In the genomic region with DNA sequence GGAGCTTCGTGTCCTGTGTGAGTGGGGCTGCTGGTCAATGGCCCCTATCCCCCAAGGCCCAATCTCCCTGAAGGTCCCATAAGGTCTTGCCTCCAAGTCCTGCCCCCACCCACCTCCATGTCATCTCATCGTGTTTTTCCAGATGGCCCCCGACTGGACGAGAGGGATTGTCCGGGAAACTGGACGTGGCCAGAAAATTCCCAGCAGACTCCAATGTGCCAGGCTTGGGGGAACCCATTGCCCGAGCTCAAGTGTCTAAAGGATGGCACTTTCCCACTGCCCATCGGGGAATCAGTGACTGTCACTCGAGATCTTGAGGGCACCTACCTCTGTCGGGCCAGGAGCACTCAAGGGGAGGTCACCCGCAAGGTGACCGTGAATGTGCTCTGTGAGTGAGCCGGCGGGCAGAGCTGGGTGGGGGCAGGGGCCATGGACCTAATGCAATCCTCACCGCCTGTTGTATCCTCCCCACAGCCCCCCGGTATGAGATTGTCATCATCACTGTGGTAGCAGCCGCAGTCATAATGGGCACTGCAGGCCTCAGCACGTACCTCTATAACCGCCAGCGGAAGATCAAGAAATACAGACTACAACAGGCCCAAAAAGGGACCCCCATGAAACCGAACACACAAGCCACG, we compare ENCODE assay signal across 17 cellular contexts. TPM values are rescaled to one million over a fixed set of nuclear protein-coding genes. Genes with fewer than 3 reads are reported as not detected.
"Had no signal": no experiment of that assay in that cellular context is flagged by ENCODE, and none has a peak within 500 bp of the region (broad histone marks: within the 10 kb centered on the region; RNA-seq: fewer than 3 reads in every experiment).

No MANE protein-coding gene starts in this region.

- H2AFZ ChIP-seq: neural progenitor cell, parathyroid adenoma had no signal

- H3K4me2 ChIP-seq: neural progenitor cell had no signal

- FAIRE-seq: keratinocyte had no signal

- H3K36me3 Mint-ChIP-seq: brain, neural progenitor cell had no signal

- H3K36me3 ChIP-seq: neural progenitor cell had no signal

- H3K4me3 ChIP-seq: left ventricle myocardium inferior, neural progenitor cell, vagina had no signal

- H3K9ac ChIP-seq: neural progenitor cell, parathyroid adenoma had no signal

- H3K9me3 ChIP-seq: left ventricle myocardium inferior, vagina had no signal

- H3K4me3 Mint-ChIP-seq: activated naive CD8-positive, alpha-beta T cell; endodermal cell had no signal

- H3K27ac Mint-ChIP-seq: activated naive CD8-positive, alpha-beta T cell; endodermal cell; neural progenitor cell had no signal

- DNase-seq: activated CD4-positive, alpha-beta T cell treated with anti-CD3 and anti-CD28 coated beads, Interleukin-2, amount 50 U/mL, for 4 hours; activated effector memory CD4-positive, alpha-beta T cell treated with anti-CD3 and anti-CD28 coated beads, Interleukin-2, amount 50 U/mL, for 16 hours; activated T-cell treated with anti-CD3 and anti-CD28 coated beads, Interleukin-2, amount 50 U/mL, for 1 hour; amygdala; dermis blood vessel endothelial cell; endodermal cell; erythroblast; left ventricle myocardium inferior; stimulated activated CD4-positive, alpha-beta T cell treated with anti-CD3 and anti-CD28 coated beads, Interleukin-15, amount 100 ng/mL, for 24 hours; stimulated activated CD4-positive, alpha-beta T cell treated with anti-CD3 and anti-CD28 coated beads, Interleukin-4, amount 100 ng/mL, for 4 hours had no signal

- H3K4me1 Mint-ChIP-seq: endodermal cell had no signal

- H3K27ac ChIP-seq: neural progenitor cell, parathyroid adenoma, vagina had no signal

RNA-seq across cellular contexts. Expression of a gene that starts 2.0 kb away (rescaled TPM):
- total RNA-seq: vagina had no signal

RNA-seq across cellular contexts. Expression of a gene that starts 5.0 kb away (rescaled TPM):
- total RNA-seq: skeletal muscle tissue had no signal
